ENCODE assay signal across 19 cellular contexts in genomic region chr9:69028754-69029153, GRCh38. TPM values are rescaled to one million over a fixed set of nuclear protein-coding genes. Genes with fewer than 3 reads are reported as not detected.
A peak's percentile ranks its signal among the peaks of the same experiment; 100 is the strongest.
DNase-seq lines count a peak whose midpoint lies in the region; ATAC-seq and TF ChIP-seq lines count a peak whose summit lies in the region.
"Had no signal": no experiment of that assay in that cellular context is flagged by ENCODE, and none has a peak within 500 bp of the region (broad histone marks: within the 10 kb centered on the region; RNA-seq: fewer than 3 reads in every experiment).

No MANE protein-coding gene starts in this region.

- DNase-seq in CMK (ENCODE audit: low read depth), result peak; percentile 53
- peak; percentile 32 for DNase-seq in NB4 (ENCODE audit: low read depth)
- peak; percentile 61 for DNase-seq in activated CD8-positive, alpha-beta T cell treated with anti-CD3 and anti-CD28 coated beads for 36 hours
- peak in 8 of 9 donors; percentile 41 to 80 (median 76) for DNase-seq in naive thymus-derived CD4-positive, alpha-beta T cell
- DNase-seq in tibial artery, result no peak
- DNase-seq: aorta, cortex of kidney, heart left ventricle, left colon, NCI-H2081, NCI-H748 treated with DMSO at 0.1 percent for 48 hours had no signal

- intact Hi-C loops in activated CD8-positive, alpha-beta T cell treated with anti-CD3 and anti-CD28 coated beads for 36 hours (cut with micrococcal nuclease), result loop anchor here (10.0 kb wide), 2 partner anchors 244 to 444 kb away; a partner anchor contains a TSS
- intact Hi-C loops in naive thymus-derived CD4-positive, alpha-beta T cell (cut with micrococcal nuclease), result loop anchor here (1.0 to 5.0 kb wide), 7 partner anchors 8 to 321 kb away; partner anchors contain the start of gene PIP5K1B (in 1 of the 2)
- intact Hi-C loops in tibial artery (cut with DNase I; ENCODE audit: low total_unique reads), result loop anchor here (10.0 kb wide), 1 partner anchor 444 kb away; no protein-coding TSS in a partner anchor

- peaks cover 38% of the 10 kb centered on the region for H3K4me1 Mint-ChIP-seq in activated CD8-positive, alpha-beta T cell treated with anti-CD3 and anti-CD28 coated beads for 36 hours (ENCODE audit: low read depth)
- H3K4me1 Mint-ChIP-seq in naive thymus-derived CD4-positive, alpha-beta T cell, result peaks cover 31 to 74% (median 59%) of the 10 kb centered on the region in 7 donors

- no peak overlapping the region for H3K27ac Mint-ChIP-seq in activated CD8-positive, alpha-beta T cell treated with anti-CD3 and anti-CD28 coated beads for 36 hours
- peak overlapping the region; percentile 52 to 83 (median 74) for H3K27ac Mint-ChIP-seq in naive thymus-derived CD4-positive, alpha-beta T cell
- H3K27ac Mint-ChIP-seq: progenitor cell of endocrine pancreas had no signal

- no peak for TF ChIP-seq POLR2A in NB4 (IDR thresholded peaks at IDR 0.05; ENCODE audit: extremely low read depth, insufficient read length)

- H3K9me3 Mint-ChIP-seq in activated CD8-positive, alpha-beta T cell treated with anti-CD3 and anti-CD28 coated beads for 36 hours, result peaks cover 6% of the 10 kb centered on the region
- H3K9me3 Mint-ChIP-seq in naive thymus-derived CD4-positive, alpha-beta T cell, result peaks cover 0 to 9% (median 2%) of the 10 kb centered on the region in 11 donors

- TF ChIP-seq CTCF in NB4 (IDR thresholded peaks at IDR 0.05; ENCODE audit: low read depth, low read length), result no peak
- no peak for TF ChIP-seq CTCF in activated CD8-positive, alpha-beta T cell treated with anti-CD3 and anti-CD28 coated beads for 36 hours (IDR thresholded peaks at IDR 0.05)
- TF ChIP-seq CTCF in tibial artery (IDR thresholded peaks at IDR 0.05), result no peak

- H3K4me3 ChIP-seq in NB4 (ENCODE audit: low read depth, low read length) (no peak overlapping the region), tibial artery (no peak overlapping the region)
- H3K4me3 ChIP-seq in naive thymus-derived CD4-positive, alpha-beta T cell (ENCODE audit: low read length), result no peak overlapping the region
- H3K4me3 ChIP-seq: heart left ventricle had no signal

- no peak overlapping the region for H3K4me3 Mint-ChIP-seq in activated CD8-positive, alpha-beta T cell treated with anti-CD3 and anti-CD28 coated beads for 36 hours
- H3K4me3 Mint-ChIP-seq in naive thymus-derived CD4-positive, alpha-beta T cell, result peak overlapping the region in 9 of 10 donors; percentile 44 to 83 (median 66)

- H3K36me3 Mint-ChIP-seq in activated CD8-positive, alpha-beta T cell treated with anti-CD3 and anti-CD28 coated beads for 36 hours (ENCODE audit: low read depth), result no peaks in the 10 kb centered on the region
- peaks cover 0 to 11% (median 0%) of the 10 kb centered on the region in 5 donors for H3K36me3 Mint-ChIP-seq in naive thymus-derived CD4-positive, alpha-beta T cell

- H3K27me3 Mint-ChIP-seq in activated CD8-positive, alpha-beta T cell treated with anti-CD3 and anti-CD28 coated beads for 36 hours, result no peaks in the 10 kb centered on the region
- H3K27me3 Mint-ChIP-seq in naive thymus-derived CD4-positive, alpha-beta T cell, result peaks cover 0 to 5% (median 0%) of the 10 kb centered on the region in 5 donors
- H3K27me3 Mint-ChIP-seq: progenitor cell of endocrine pancreas had no signal

- POLR2A ChIA-PET in activated CD8-positive, alpha-beta T cell treated with anti-CD3 and anti-CD28 coated beads for 36 hours (lab: Charles Lee), result no interaction called here
- POLR2A ChIA-PET in naive thymus-derived CD4-positive, alpha-beta T cell (lab: Charles Lee), result interaction anchor here (0.9 to 1.6 kb wide), 6 partner anchors 7 to 252 kb away, joined by 3 to 4 read pairs (median 4); partner anchors contain the start of gene FXN

- H3K4me1 ChIP-seq in naive thymus-derived CD4-positive, alpha-beta T cell (ENCODE audit: control insufficient read depth in 2 of 2, insufficient read depth in 2 of 2, low read length in 2 of 2), result peaks cover 9 to 37% of the 10 kb centered on the region in 2 donors
- no peaks in the 10 kb centered on the region for H3K4me1 ChIP-seq in tibial artery

- H3K27me3 ChIP-seq in naive thymus-derived CD4-positive, alpha-beta T cell (ENCODE audit: control insufficient read depth in 2 of 2, insufficient read depth in 2 of 2, low read length in 2 of 2), result no peaks in the 10 kb centered on the region
- H3K27me3 ChIP-seq in tibial artery, result no peaks in the 10 kb centered on the region
- H3K27me3 ChIP-seq: heart left ventricle had no signal

- H3K9me3 ChIP-seq in naive thymus-derived CD4-positive, alpha-beta T cell (ENCODE audit: control insufficient read depth in 2 of 3, low read length in 3 of 3), result no peaks in the 10 kb centered on the region
- H3K9me3 ChIP-seq in tibial artery, result no peaks in the 10 kb centered on the region

- no peaks in the 10 kb centered on the region for H3K36me3 ChIP-seq in naive thymus-derived CD4-positive, alpha-beta T cell (ENCODE audit: control insufficient read depth in 2 of 3, insufficient read depth in 3 of 3, low read length in 3 of 3)
- no peaks in the 10 kb centered on the region for H3K36me3 ChIP-seq in tibial artery
- H3K36me3 ChIP-seq: heart left ventricle had no signal

- no peak overlapping the region for H3K27ac ChIP-seq in naive thymus-derived CD4-positive, alpha-beta T cell (ENCODE audit: low read depth, low read length)
- no peak overlapping the region for H3K27ac ChIP-seq in tibial artery
- H3K27ac ChIP-seq: C4-2B, heart left ventricle had no signal

- CTCF ChIA-PET in activated CD8-positive, alpha-beta T cell treated with anti-CD3 and anti-CD28 coated beads for 36 hours (lab: Charles Lee), result interaction anchor here (1.0 to 1.6 kb wide), 8 partner anchors 9 to 167 kb away, joined by 3 to 10 read pairs (median 4); no protein-coding TSS in a partner anchor
- CTCF ChIA-PET in naive thymus-derived CD4-positive, alpha-beta T cell (lab: Charles Lee), result interaction anchor here (0.8 to 1.6 kb wide), 7 partner anchors 9 to 445 kb away, joined by 3 to 9 read pairs (median 3); no protein-coding TSS in a partner anchor

- ATAC-seq in activated CD8-positive, alpha-beta T cell treated with anti-CD3 and anti-CD28 coated beads for 36 hours, result peak; percentile 66
- peak; percentile 80 for ATAC-seq in naive thymus-derived CD4-positive, alpha-beta T cell
- ATAC-seq in HG03469 (IDR thresholded peaks at IDR 0.05; ENCODE audit: unreplicated experiment) (no peak), HG03280 (IDR thresholded peaks at IDR 0.05; ENCODE audit: unreplicated experiment) (no peak)
- ATAC-seq: heart left ventricle, left colon had no signal

RNA-seq across cellular contexts. Expression of gene FXN, which starts 6.8 kb away (rescaled TPM):
- 10 to 100 TPM; 21.0 to 21.8 TPM for total RNA-seq in activated CD8-positive, alpha-beta T cell treated with anti-CD3 and anti-CD28 coated beads for 36 hours
- total RNA-seq in naive thymus-derived CD4-positive, alpha-beta T cell, result 10 to 100 TPM; 16.7 to 28.3 (median 19.1) TPM
- 10 to 100 TPM; 56.7 to 84.7 TPM for polyA plus RNA-seq in naive thymus-derived CD4-positive, alpha-beta T cell

RNA-seq across cellular contexts. Expression of gene PRKACG, which starts 14.8 kb away (rescaled TPM):
- total RNA-seq in activated CD8-positive, alpha-beta T cell treated with anti-CD3 and anti-CD28 coated beads for 36 hours, result not detected
- total RNA-seq in naive thymus-derived CD4-positive, alpha-beta T cell, result not detected
- not detected for polyA plus RNA-seq in naive thymus-derived CD4-positive, alpha-beta T cell
- total RNA-seq: aorta; heart left ventricle; left colon; progenitor cell of endocrine pancreas; RPMI7951; T-helper 2 cell treated with Interferon-gamma antibody and Interleukin-4, amounts not matched to agents 100 ng/mL and 5 ng/mL, for 36 hours had no signal
- polyA plus RNA-seq: aorta, esophagus, heart left ventricle, thymus had no signal

Comparison
In these comparisons a context has a peak if more than half of its experiments do, and no peak if none do; other contexts are left out.
1. DNase-seq: peak in CMK (single experiment), NB4 (single experiment), activated CD8-positive, alpha-beta T cell treated with anti-CD3 and anti-CD28 coated beads for 36 hours (single experiment) and naive thymus-derived CD4-positive, alpha-beta T cell (8 of 9); none in tibial artery (0 of 2).
2. ATAC-seq: peak in activated CD8-positive, alpha-beta T cell treated with anti-CD3 and anti-CD28 coated beads for 36 hours (single experiment) and naive thymus-derived CD4-positive, alpha-beta T cell (single experiment); none in HG03469 (single experiment) and HG03280 (single experiment).